ENCODE assay signal across 1 cellular context in the genomic region with DNA sequence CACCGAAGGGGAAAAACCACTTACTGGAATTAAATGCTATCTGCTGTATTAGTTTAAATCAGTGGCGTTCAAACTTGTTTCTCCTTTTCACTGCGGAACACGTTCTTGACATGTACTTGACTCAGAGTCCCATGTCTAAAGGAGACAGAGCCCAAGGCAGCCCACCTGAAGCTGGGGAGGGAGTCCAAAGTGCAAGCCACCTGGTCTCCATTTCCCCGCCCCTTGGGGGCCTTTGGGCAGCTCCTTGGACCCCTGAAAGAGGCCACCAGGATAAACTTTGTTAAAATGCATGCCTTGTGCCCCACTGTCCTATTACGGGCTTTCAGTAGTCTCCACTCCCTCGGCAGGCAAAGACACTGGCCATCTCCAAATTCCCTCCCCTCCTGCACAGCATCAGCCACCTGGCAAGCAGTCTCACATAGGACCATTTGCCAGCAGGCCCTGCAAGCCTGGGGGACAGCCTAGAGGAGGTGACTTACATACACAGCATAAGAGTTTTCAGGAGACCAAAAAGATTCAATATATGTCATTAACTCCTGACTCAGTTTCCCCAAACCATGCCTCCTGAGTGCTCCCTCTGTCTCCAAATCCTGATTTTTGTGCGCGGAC.
TF ChIP-seq lines count a peak whose summit lies in the region.

No MANE protein-coding gene starts in this region.

TF ChIP-seq in HepG2, 621 proteins besides CTCF, POLR2A, EP300 and RAD21 (continued from another document):
- TF ChIP-seq SP2 (CRISPR knock-in tag; IDR thresholded peaks at IDR 0.05) = peak; percentile 37; the same call in 1 of the 2 replicates
- no peak for TF ChIP-seq KDM6A (CRISPR knock-in tag; IDR thresholded peaks at IDR 0.05; ENCODE audit: low read depth)
- peak; percentile 8; the same call in 1 of the 2 replicates for TF ChIP-seq ZNF337 (CRISPR knock-in tag; IDR thresholded peaks at IDR 0.05; ENCODE audit: borderline replicate concordance, low read depth)
- 0 out of 2 replicates have a peak, but pooled peaks have one; percentile 7 for TF ChIP-seq TRIM24 (CRISPR knock-in tag; IDR thresholded peaks at IDR 0.05)
- no peak for TF ChIP-seq GTF2F1 (IDR thresholded peaks at IDR 0.05; ENCODE audit: low read length)
- TF ChIP-seq ZNF678 (CRISPR knock-in tag; IDR thresholded peaks at IDR 0.05) = no peak
- 0 out of 2 replicates have a peak, but pooled peaks have one; percentile 16 for TF ChIP-seq FOXC1 (CRISPR knock-in tag; IDR thresholded peaks at IDR 0.05; ENCODE audit: borderline replicate concordance)
- TF ChIP-seq ZFP36 (IDR thresholded peaks at IDR 0.05; ENCODE audit: borderline replicate concordance, low read depth, low read length, partially characterized antibody) = peak; percentile 98
- TF ChIP-seq, protein P1, sequence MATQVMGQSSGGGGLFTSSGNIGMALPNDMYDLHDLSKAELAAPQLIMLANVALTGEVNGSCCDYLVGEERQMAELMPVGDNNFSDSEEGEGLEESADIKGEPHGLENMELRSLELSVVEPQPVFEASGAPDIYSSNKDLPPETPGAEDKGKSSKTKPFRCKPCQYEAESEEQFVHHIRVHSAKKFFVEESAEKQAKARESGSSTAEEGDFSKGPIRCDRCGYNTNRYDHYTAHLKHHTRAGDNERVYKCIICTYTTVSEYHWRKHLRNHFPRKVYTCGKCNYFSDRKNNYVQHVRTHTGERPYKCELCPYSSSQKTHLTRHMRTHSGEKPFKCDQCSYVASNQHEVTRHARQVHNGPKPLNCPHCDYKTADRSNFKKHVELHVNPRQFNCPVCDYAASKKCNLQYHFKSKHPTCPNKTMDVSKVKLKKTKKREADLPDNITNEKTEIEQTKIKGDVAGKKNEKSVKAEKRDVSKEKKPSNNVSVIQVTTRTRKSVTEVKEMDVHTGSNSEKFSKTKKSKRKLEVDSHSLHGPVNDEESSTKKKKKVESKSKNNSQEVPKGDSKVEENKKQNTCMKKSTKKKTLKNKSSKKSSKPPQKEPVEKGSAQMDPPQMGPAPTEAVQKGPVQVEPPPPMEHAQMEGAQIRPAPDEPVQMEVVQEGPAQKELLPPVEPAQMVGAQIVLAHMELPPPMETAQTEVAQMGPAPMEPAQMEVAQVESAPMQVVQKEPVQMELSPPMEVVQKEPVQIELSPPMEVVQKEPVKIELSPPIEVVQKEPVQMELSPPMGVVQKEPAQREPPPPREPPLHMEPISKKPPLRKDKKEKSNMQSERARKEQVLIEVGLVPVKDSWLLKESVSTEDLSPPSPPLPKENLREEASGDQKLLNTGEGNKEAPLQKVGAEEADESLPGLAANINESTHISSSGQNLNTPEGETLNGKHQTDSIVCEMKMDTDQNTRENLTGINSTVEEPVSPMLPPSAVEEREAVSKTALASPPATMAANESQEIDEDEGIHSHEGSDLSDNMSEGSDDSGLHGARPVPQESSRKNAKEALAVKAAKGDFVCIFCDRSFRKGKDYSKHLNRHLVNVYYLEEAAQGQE (IDR thresholded peaks at IDR 0.05; ENCODE audit: borderline replicate concordance in 1 of 2, low read depth in 1 of 2, low read length in 2 of 2) = 0 out of 4 replicates have a peak, but pooled peaks of 1 of the 2 experiments have one; percentile 23
- TF ChIP-seq, protein P2, sequence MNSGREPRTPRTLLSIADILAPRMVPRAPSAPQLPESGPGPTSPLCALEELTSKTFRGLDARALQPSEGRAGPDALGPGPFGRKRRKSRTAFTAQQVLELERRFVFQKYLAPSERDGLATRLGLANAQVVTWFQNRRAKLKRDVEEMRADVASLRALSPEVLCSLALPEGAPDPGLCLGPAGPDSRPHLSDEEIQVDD (CRISPR knock-in tag; IDR thresholded peaks at IDR 0.05; ENCODE audit: borderline replicate concordance) = no peak
- TF ChIP-seq, protein P3, sequence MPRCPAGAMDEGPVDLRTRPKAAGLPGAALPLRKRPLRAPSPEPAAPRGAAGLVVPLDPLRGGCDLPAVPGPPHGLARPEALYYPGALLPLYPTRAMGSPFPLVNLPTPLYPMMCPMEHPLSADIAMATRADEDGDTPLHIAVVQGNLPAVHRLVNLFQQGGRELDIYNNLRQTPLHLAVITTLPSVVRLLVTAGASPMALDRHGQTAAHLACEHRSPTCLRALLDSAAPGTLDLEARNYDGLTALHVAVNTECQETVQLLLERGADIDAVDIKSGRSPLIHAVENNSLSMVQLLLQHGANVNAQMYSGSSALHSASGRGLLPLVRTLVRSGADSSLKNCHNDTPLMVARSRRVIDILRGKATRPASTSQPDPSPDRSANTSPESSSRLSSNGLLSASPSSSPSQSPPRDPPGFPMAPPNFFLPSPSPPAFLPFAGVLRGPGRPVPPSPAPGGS (CRISPR knock-in tag; IDR thresholded peaks at IDR 0.05) = no peak
- no peak for TF ChIP-seq ZNF891 (CRISPR knock-in tag; IDR thresholded peaks at IDR 0.05)
- peak; percentile 46; the same call in 1 of the 2 replicates for TF ChIP-seq ZNF616 (CRISPR knock-in tag; IDR thresholded peaks at IDR 0.05; ENCODE audit: low read depth)
- no peak for TF ChIP-seq RFXANK (CRISPR knock-in tag; IDR thresholded peaks at IDR 0.05)
- TF ChIP-seq KLF6 (CRISPR knock-in tag; IDR thresholded peaks at IDR 0.05) = 0 out of 2 replicates have a peak, but pooled peaks have one; percentile 12
- TF ChIP-seq, protein P4, sequence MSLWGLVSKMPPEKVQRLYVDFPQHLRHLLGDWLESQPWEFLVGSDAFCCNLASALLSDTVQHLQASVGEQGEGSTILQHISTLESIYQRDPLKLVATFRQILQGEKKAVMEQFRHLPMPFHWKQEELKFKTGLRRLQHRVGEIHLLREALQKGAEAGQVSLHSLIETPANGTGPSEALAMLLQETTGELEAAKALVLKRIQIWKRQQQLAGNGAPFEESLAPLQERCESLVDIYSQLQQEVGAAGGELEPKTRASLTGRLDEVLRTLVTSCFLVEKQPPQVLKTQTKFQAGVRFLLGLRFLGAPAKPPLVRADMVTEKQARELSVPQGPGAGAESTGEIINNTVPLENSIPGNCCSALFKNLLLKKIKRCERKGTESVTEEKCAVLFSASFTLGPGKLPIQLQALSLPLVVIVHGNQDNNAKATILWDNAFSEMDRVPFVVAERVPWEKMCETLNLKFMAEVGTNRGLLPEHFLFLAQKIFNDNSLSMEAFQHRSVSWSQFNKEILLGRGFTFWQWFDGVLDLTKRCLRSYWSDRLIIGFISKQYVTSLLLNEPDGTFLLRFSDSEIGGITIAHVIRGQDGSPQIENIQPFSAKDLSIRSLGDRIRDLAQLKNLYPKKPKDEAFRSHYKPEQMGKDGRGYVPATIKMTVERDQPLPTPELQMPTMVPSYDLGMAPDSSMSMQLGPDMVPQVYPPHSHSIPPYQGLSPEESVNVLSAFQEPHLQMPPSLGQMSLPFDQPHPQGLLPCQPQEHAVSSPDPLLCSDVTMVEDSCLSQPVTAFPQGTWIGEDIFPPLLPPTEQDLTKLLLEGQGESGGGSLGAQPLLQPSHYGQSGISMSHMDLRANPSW (CRISPR knock-in tag; IDR thresholded peaks at IDR 0.05; ENCODE audit: borderline replicate concordance) = no peak
- peak; percentile 14; the same call in 1 of the 2 replicates for TF ChIP-seq ZNF430 (CRISPR knock-in tag; IDR thresholded peaks at IDR 0.05)
- no peak for TF ChIP-seq ZC3H4 (CRISPR knock-in tag; IDR thresholded peaks at IDR 0.05; ENCODE audit: borderline replicate concordance)
- peak; percentile 29; the same call in 1 of the 2 replicates for TF ChIP-seq ZNF263 (CRISPR knock-in tag; IDR thresholded peaks at IDR 0.05)
- 0 out of 2 replicates have a peak, but pooled peaks have one; percentile 16 for TF ChIP-seq SSRP1 (CRISPR knock-in tag; IDR thresholded peaks at IDR 0.05)
- TF ChIP-seq ZNF713 (CRISPR knock-in tag; IDR thresholded peaks at IDR 0.05) = 0 out of 2 replicates have a peak, but pooled peaks have one; percentile 12
- TF ChIP-seq ZNF160 (CRISPR knock-in tag; IDR thresholded peaks at IDR 0.05) = no peak
- no peak for TF ChIP-seq NFE2 (CRISPR knock-in tag; IDR thresholded peaks at IDR 0.05)
- TF ChIP-seq ZNF83 (CRISPR knock-in tag; IDR thresholded peaks at IDR 0.05; ENCODE audit: borderline replicate concordance) = no peak
